Comparison of ENCODE assay signal across 1 cellular context in the genomic region with DNA sequence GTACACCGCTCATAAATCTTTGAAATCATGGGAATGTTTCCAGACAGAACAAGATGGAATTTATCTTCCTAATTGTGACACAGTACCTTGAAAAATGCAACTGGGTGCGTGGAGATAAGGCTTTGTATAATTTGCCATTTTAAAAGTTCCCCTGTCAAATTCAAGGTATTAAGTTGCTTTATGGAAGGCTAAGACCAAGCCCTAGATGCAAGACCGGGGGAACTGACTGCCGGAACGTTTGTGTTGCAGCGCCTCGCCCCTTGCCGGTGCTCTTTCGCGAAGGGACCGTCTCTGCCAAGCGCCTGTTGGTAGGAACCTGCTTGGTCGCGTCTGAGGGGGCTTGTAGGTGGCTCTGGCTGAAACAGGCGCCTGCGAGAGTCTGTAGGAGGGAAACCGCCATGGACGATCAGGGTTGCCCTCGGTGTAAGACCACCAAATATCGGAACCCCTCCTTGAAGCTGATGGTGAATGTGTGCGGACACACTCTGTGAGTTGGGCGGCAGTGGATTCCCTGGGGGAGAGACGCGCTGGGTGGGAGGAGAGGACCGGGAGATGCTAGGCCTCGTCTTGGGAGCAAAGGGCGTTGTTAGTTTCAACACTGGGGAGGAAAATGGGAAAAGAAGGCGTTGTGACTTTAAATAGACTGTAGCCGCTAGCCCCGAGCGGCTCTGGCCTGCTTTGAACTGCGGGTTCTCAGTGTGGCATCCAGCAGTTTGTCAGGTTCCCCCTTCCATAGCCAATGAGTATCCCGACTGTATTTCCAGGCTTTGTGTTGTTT.
TF ChIP-seq lines count a peak whose summit lies in the region.

A gene (plus strand): TSS at position 297 of the 778 bp plus-strand sequence. CDS start 102 bp downstream, at position 399.

TF ChIP-seq in HepG2, 621 proteins besides CTCF, POLR2A, EP300 and RAD21 (continued from another document and continues in another):
- TF ChIP-seq, protein P1, sequence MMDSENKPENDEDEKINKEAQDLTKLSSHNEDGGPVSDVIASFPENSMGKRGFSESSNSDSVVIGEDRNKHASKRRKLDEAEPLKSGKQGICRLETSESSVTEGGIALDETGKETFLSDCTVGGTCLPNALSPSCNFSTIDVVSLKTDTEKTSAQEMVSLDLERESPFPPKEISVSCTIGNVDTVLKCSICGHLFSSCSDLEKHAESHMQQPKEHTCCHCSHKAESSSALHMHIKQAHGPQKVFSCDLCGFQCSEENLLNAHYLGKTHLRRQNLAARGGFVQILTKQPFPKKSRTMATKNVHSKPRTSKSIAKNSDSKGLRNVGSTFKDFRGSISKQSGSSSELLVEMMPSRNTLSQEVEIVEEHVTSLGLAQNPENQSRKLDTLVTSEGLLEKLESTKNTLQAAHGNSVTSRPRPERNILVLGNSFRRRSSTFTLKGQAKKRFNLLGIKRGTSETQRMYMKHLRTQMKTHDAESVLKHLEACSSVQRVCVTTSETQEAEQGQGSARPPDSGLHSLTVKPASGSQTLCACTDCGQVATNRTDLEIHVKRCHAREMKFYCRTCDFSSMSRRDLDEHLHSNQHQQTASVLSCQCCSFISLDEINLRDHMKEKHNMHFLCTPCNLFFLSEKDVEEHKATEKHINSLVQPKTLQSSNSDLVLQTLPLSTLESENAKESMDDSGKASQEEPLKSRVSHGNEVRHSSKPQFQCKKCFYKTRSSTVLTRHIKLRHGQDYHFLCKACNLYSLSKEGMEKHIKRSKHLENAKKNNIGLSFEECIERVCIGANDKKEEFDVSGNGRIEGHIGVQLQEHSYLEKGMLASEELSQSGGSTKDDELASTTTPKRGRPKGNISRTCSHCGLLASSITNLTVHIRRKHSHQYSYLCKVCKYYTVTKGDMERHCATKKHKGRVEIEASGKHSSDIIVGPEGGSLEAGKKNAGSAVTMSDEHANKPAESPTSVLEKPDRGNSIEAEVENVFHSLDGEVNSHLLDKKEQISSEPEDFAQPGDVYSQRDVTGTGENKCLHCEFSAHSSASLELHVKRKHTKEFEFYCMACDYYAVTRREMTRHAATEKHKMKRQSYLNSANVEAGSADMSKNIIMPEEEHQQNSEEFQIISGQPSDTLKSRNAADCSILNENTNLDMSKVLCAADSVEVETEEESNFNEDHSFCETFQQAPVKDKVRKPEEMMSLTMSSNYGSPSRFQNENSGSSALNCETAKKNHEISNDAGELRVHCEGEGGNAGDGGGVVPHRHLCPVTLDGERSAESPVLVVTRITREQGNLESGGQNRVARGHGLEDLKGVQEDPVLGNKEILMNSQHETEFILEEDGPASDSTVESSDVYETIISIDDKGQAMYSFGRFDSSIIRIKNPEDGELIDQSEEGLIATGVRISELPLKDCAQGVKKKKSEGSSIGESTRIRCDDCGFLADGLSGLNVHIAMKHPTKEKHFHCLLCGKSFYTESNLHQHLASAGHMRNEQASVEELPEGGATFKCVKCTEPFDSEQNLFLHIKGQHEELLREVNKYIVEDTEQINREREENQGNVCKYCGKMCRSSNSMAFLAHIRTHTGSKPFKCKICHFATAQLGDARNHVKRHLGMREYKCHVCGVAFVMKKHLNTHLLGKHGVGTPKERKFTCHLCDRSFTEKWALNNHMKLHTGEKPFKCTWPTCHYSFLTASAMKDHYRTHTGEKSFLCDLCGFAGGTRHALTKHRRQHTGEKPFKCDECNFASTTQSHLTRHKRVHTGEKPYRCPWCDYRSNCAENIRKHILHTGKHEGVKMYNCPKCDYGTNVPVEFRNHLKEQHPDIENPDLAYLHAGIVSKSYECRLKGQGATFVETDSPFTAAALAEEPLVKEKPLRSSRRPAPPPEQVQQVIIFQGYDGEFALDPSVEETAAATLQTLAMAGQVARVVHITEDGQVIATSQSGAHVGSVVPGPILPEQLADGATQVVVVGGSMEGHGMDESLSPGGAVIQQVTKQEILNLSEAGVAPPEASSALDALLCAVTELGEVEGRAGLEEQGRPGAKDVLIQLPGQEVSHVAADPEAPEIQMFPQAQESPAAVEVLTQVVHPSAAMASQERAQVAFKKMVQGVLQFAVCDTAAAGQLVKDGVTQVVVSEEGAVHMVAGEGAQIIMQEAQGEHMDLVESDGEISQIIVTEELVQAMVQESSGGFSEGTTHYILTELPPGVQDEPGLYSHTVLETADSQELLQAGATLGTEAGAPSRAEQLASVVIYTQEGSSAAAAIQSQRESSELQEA (CRISPR knock-in tag; IDR thresholded peaks at IDR 0.05; ENCODE audit: not compliant biosample characterization), result peak; percentile 81
- no peak for TF ChIP-seq ZNF83 (CRISPR knock-in tag; IDR thresholded peaks at IDR 0.05; ENCODE audit: borderline replicate concordance)
- TF ChIP-seq ZNF547 (CRISPR knock-in tag; IDR thresholded peaks at IDR 0.05), result no peak; the same call in 1 of the 2 replicates
- TF ChIP-seq ZFP41 (CRISPR knock-in tag; IDR thresholded peaks at IDR 0.05; ENCODE audit: borderline replicate concordance), result no peak
- TF ChIP-seq ZNF510 (CRISPR knock-in tag; IDR thresholded peaks at IDR 0.05; ENCODE audit: low read depth), result no peak
- TF ChIP-seq NAIF1 (CRISPR knock-in tag; IDR thresholded peaks at IDR 0.05; ENCODE audit: borderline replicate concordance), result 0 out of 2 replicates have a peak, but pooled peaks have one; percentile 44
- TF ChIP-seq GATAD2A (CRISPR knock-in tag; IDR thresholded peaks at IDR 0.05), result peak; percentile 79
- TF ChIP-seq SCMH1 (CRISPR knock-in tag; IDR thresholded peaks at IDR 0.05; ENCODE audit: borderline replicate concordance), result no peak
- no peak for TF ChIP-seq CHD2 (IDR thresholded peaks at IDR 0.05; ENCODE audit: low read depth, low read length)
- TF ChIP-seq ZSCAN30 (CRISPR knock-in tag; IDR thresholded peaks at IDR 0.05), result no peak
- no peak for TF ChIP-seq SAFB2 (CRISPR knock-in tag; IDR thresholded peaks at IDR 0.05; ENCODE audit: borderline replicate concordance, low read depth)
- TF ChIP-seq, protein P2, sequence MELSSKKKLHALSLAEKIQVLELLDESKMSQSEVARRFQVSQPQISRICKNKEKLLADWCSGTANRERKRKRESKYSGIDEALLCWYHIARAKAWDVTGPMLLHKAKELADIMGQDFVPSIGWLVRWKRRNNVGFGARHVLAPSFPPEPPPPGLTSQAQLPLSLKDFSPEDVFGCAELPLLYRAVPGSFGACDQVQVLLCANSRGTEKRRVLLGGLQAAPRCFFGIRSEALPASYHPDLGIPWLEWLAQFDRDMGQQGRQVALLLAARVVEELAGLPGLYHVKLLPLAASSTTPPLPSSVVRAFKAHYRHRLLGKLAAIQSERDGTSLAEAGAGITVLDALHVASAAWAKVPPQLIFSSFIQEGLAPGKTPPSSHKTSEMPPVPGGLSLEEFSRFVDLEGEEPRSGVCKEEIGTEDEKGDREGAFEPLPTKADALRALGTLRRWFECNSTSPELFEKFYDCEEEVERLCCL (CRISPR knock-in tag; IDR thresholded peaks at IDR 0.05; ENCODE audit: borderline replicate concordance), result no peak; the same call in 1 of the 2 replicates
- TF ChIP-seq, protein P3, sequence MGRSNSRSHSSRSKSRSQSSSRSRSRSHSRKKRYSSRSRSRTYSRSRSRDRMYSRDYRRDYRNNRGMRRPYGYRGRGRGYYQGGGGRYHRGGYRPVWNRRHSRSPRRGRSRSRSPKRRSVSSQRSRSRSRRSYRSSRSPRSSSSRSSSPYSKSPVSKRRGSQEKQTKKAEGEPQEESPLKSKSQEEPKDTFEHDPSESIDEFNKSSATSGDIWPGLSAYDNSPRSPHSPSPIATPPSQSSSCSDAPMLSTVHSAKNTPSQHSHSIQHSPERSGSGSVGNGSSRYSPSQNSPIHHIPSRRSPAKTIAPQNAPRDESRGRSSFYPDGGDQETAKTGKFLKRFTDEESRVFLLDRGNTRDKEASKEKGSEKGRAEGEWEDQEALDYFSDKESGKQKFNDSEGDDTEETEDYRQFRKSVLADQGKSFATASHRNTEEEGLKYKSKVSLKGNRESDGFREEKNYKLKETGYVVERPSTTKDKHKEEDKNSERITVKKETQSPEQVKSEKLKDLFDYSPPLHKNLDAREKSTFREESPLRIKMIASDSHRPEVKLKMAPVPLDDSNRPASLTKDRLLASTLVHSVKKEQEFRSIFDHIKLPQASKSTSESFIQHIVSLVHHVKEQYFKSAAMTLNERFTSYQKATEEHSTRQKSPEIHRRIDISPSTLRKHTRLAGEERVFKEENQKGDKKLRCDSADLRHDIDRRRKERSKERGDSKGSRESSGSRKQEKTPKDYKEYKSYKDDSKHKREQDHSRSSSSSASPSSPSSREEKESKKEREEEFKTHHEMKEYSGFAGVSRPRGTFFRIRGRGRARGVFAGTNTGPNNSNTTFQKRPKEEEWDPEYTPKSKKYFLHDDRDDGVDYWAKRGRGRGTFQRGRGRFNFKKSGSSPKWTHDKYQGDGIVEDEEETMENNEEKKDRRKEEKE (IDR thresholded peaks at IDR 0.05), result no peak
- TF ChIP-seq ZNF34 (CRISPR knock-in tag; IDR thresholded peaks at IDR 0.05; ENCODE audit: borderline replicate concordance), result peak; percentile 58; the same call in 1 of the 2 replicates
- TF ChIP-seq, protein P4, sequence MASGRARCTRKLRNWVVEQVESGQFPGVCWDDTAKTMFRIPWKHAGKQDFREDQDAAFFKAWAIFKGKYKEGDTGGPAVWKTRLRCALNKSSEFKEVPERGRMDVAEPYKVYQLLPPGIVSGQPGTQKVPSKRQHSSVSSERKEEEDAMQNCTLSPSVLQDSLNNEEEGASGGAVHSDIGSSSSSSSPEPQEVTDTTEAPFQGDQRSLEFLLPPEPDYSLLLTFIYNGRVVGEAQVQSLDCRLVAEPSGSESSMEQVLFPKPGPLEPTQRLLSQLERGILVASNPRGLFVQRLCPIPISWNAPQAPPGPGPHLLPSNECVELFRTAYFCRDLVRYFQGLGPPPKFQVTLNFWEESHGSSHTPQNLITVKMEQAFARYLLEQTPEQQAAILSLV (CRISPR knock-in tag; IDR thresholded peaks at IDR 0.05; ENCODE audit: borderline replicate concordance), result peak; percentile 83; the same call in 1 of the 2 replicates
- TF ChIP-seq, protein P5, sequence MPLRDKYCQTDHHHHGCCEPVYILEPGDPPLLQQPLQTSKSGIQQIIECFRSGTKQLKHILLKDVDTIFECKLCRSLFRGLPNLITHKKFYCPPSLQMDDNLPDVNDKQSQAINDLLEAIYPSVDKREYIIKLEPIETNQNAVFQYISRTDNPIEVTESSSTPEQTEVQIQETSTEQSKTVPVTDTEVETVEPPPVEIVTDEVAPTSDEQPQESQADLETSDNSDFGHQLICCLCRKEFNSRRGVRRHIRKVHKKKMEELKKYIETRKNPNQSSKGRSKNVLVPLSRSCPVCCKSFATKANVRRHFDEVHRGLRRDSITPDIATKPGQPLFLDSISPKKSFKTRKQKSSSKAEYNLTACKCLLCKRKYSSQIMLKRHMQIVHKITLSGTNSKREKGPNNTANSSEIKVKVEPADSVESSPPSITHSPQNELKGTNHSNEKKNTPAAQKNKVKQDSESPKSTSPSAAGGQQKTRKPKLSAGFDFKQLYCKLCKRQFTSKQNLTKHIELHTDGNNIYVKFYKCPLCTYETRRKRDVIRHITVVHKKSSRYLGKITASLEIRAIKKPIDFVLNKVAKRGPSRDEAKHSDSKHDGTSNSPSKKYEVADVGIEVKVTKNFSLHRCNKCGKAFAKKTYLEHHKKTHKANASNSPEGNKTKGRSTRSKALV (CRISPR knock-in tag; IDR thresholded peaks at IDR 0.05), result no peak
- TF ChIP-seq TCF7 (IDR thresholded peaks at IDR 0.05; ENCODE audit: low read depth), result no peak
- 0 out of 2 replicates have a peak, but pooled peaks have one; percentile 30 for TF ChIP-seq PRMT3 (CRISPR knock-in tag; IDR thresholded peaks at IDR 0.05; ENCODE audit: borderline replicate concordance, low read depth)
- no peak for TF ChIP-seq ZNF549 (CRISPR knock-in tag; IDR thresholded peaks at IDR 0.05)
- peak; percentile 48 for TF ChIP-seq ZNF883 (CRISPR knock-in tag; IDR thresholded peaks at IDR 0.05; ENCODE audit: not compliant biosample characterization)
- peak; percentile 95 for TF ChIP-seq SAP130 (CRISPR knock-in tag; IDR thresholded peaks at IDR 0.05; ENCODE audit: low read depth)
- TF ChIP-seq ZNF569 (CRISPR knock-in tag; IDR thresholded peaks at IDR 0.05; ENCODE audit: borderline replicate concordance), result no peak
- TF ChIP-seq TCF7L2 (IDR thresholded peaks at IDR 0.05; ENCODE audit: low read depth, low read length), result no peak
- no peak for TF ChIP-seq U2AF2 (IDR thresholded peaks at IDR 0.05; ENCODE audit: low read depth, low read length)
- TF ChIP-seq MEF2D (CRISPR knock-in tag; IDR thresholded peaks at IDR 0.05), result peak; percentile 87
- TF ChIP-seq, protein P6, sequence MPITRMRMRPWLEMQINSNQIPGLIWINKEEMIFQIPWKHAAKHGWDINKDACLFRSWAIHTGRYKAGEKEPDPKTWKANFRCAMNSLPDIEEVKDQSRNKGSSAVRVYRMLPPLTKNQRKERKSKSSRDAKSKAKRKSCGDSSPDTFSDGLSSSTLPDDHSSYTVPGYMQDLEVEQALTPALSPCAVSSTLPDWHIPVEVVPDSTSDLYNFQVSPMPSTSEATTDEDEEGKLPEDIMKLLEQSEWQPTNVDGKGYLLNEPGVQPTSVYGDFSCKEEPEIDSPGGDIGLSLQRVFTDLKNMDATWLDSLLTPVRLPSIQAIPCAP (CRISPR knock-in tag; IDR thresholded peaks at IDR 0.05; ENCODE audit: low read depth), result no peak
- no peak; the same call in 1 of the 2 replicates for TF ChIP-seq IRX3 (CRISPR knock-in tag; IDR thresholded peaks at IDR 0.05; ENCODE audit: borderline replicate concordance, low read depth)
- peak; percentile 71 for TF ChIP-seq FOXA3 (CRISPR knock-in tag; IDR thresholded peaks at IDR 0.05)
- no peak for TF ChIP-seq IKZF4 (CRISPR knock-in tag; IDR thresholded peaks at IDR 0.05; ENCODE audit: borderline replicate concordance, low read depth, not compliant biosample characterization)
- peak; percentile 72 for TF ChIP-seq FOSL2 (CRISPR knock-in tag; IDR thresholded peaks at IDR 0.05)
- TF ChIP-seq SOX13 (IDR thresholded peaks at IDR 0.05), result no peak; the same call in 1 of the 2 replicates
- TF ChIP-seq SOX13 (CRISPR knock-in tag; conservative IDR thresholded peaks at IDR 0.05 in 1 of 2, IDR thresholded peaks at IDR 0.05 in 1 of 2), result peak in 1 of 2 experiments; percentile 58; a peak in 2 of 4 replicates
- no peak for TF ChIP-seq KAT2B (IDR thresholded peaks at IDR 0.05; ENCODE audit: borderline replicate concordance, low read depth, low read length)
- TF ChIP-seq RAD51 (IDR thresholded peaks at IDR 0.05; ENCODE audit: borderline replicate concordance), result no peak
- TF ChIP-seq, protein P7, sequence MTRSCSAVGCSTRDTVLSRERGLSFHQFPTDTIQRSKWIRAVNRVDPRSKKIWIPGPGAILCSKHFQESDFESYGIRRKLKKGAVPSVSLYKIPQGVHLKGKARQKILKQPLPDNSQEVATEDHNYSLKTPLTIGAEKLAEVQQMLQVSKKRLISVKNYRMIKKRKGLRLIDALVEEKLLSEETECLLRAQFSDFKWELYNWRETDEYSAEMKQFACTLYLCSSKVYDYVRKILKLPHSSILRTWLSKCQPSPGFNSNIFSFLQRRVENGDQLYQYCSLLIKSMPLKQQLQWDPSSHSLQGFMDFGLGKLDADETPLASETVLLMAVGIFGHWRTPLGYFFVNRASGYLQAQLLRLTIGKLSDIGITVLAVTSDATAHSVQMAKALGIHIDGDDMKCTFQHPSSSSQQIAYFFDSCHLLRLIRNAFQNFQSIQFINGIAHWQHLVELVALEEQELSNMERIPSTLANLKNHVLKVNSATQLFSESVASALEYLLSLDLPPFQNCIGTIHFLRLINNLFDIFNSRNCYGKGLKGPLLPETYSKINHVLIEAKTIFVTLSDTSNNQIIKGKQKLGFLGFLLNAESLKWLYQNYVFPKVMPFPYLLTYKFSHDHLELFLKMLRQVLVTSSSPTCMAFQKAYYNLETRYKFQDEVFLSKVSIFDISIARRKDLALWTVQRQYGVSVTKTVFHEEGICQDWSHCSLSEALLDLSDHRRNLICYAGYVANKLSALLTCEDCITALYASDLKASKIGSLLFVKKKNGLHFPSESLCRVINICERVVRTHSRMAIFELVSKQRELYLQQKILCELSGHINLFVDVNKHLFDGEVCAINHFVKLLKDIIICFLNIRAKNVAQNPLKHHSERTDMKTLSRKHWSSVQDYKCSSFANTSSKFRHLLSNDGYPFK (CRISPR knock-in tag; IDR thresholded peaks at IDR 0.05; ENCODE audit: borderline replicate concordance), result peak; percentile 85; the same call in 1 of the 2 replicates
- no peak for TF ChIP-seq ADNP (CRISPR knock-in tag; IDR thresholded peaks at IDR 0.05)
- peak; percentile 65; the same call in 1 of the 2 replicates for TF ChIP-seq TOPORS (CRISPR knock-in tag; IDR thresholded peaks at IDR 0.05)
